Comparison of ENCODE assay signal across 8 cellular contexts in the genomic region with DNA sequence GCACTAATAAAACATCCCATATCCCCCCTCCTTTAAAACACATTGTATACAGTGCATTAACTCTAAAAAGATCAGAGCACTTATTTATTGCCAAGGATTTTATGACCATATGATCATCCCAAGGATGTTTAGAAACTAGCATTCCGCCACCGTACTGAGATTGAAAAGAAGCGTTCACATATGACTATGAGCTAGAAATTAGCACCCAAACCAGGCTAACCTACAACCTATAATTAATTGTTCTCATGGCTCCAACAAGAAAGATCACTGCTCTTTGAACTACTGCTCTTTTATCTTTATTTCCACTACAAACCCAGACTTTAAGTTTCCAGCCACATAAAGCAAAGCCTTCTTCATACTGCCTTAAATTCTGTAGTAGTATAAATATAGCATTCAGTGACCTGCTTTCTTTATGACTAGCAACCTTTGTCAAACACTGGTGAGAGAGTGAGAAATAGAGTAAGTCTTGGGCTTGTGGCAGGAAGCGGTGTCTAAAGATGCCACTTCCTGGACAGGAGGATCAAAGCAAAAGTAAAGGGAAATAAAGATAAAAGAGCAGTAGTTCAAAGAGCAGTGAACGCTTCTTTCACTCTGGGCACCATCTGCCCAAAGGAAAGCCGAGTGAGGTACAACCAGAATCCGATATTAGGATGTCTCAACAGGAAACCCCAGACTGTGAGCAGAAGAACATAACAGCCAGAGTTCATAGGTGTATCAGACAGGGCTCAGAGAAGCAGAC.
DNase-seq lines count a peak whose midpoint lies in the region; ATAC-seq and TF ChIP-seq lines count a peak whose summit lies in the region.

No MANE protein-coding gene starts in this region.

- no peak overlapping the region for H3K9ac ChIP-seq in neuronal stem cell (ENCODE audit: low read depth, low read length, poor library complexity)

- no peak overlapping the region for H3K4me2 ChIP-seq in neuronal stem cell (ENCODE audit: insufficient read depth, low read length, poor library complexity, severe bottlenecking)

- H3K4me1 Mint-ChIP-seq in activated CD4-positive, alpha-beta memory T cell treated with anti-CD3 and anti-CD28 coated beads, Interleukin-2, amount 10 ng/mL, durations not matched to agents 7 days and 5 days: peaks cover 31% of the 10 kb centered on the region

- no peak overlapping the region for H3K14ac ChIP-seq in neuronal stem cell (ENCODE audit: low read length)

- H3K27ac Mint-ChIP-seq in activated CD4-positive, alpha-beta memory T cell treated with anti-CD3 and anti-CD28 coated beads, Interleukin-2, amount 10 ng/mL, durations not matched to agents 7 days and 5 days: peak overlapping the region; percentile 62

- H3K4me1 ChIP-seq in neuronal stem cell (ENCODE audit: control insufficient read depth in 2 of 2, insufficient read depth in 1 of 2, low read depth in 1 of 2, low read length in 2 of 2) (no peaks in the 10 kb centered on the region), esophagus squamous epithelium (no peaks in the 10 kb centered on the region)

- no peaks in the 10 kb centered on the region for H3K27me3 ChIP-seq in neuronal stem cell (ENCODE audit: control insufficient read depth in 3 of 3, insufficient read depth in 3 of 3, low read depth in 1 of 3, low read length in 3 of 3)
- peaks cover 0 to 2% (median 0%) of the 10 kb centered on the region in 4 donors for H3K27me3 ChIP-seq in esophagus squamous epithelium

- ATAC-seq in GM19455 (IDR thresholded peaks at IDR 0.05; ENCODE audit: unreplicated experiment) (peak; percentile 89), HG03442 (IDR thresholded peaks at IDR 0.05; ENCODE audit: unreplicated experiment) (peak; percentile 92)

- H2BK5ac ChIP-seq in neuronal stem cell (ENCODE audit: low read length): no peak overlapping the region

- POLR2A ChIA-PET in activated CD4-positive, alpha-beta memory T cell treated with anti-CD3 and anti-CD28 coated beads, Interleukin-2, amount 10 ng/mL, durations not matched to agents 7 days and 5 days (lab: Charles Lee): interaction anchor here (1.5 kb wide), 1 partner anchor 215 kb away, joined by 3 read pairs; no protein-coding TSS in a partner anchor

- H2BK120ac ChIP-seq in neuronal stem cell (ENCODE audit: low read depth, low read length): no peak overlapping the region

- H3K4ac ChIP-seq in neuronal stem cell (ENCODE audit: low read length): no peak overlapping the region

- H3K79me1 ChIP-seq in neuronal stem cell (ENCODE audit: low read depth, low read length): no peaks in the 10 kb centered on the region

- H4K91ac ChIP-seq in neuronal stem cell (ENCODE audit: low read depth, low read length, poor library complexity): no peak overlapping the region

- H3K4me3 ChIP-seq in neuronal stem cell (ENCODE audit: low read length in 2 of 2) (no peak overlapping the region), esophagus squamous epithelium (no peak overlapping the region)

- H2BK12ac ChIP-seq in neuronal stem cell (ENCODE audit: low read length): no peak overlapping the region

- DNase-seq in activated CD4-positive, alpha-beta memory T cell treated with anti-CD3 and anti-CD28 coated beads, Interleukin-2, amount 10 ng/mL, durations not matched to agents 7 days and 5 days: peak; percentile 87
- DNase-seq in neuronal stem cell (ENCODE audit: low spot score): no peak
- DNase-seq in NCI-H748 treated with DMSO at 0.1 percent for 48 hours (lab: John Stamatoyannopoulos, UW): no peak
- DNase-seq in cerebellum (ENCODE audit: low spot score): no peak
- DNase-seq in esophagus squamous epithelium (lab: John Stamatoyannopoulos, UW): no peak
- DNase-seq in RPMI8226: no peak

- CTCF ChIA-PET in activated CD4-positive, alpha-beta memory T cell treated with anti-CD3 and anti-CD28 coated beads, Interleukin-2, amount 10 ng/mL, durations not matched to agents 7 days and 5 days (lab: Charles Lee): no interaction called here

- H3K9me3 ChIP-seq in neuronal stem cell (replicated peaks in 1 of 2; ENCODE audit: control insufficient read depth in 2 of 2, insufficient read depth in 1 of 2, low read depth in 1 of 2, low read length in 2 of 2) (no peaks in the 10 kb centered on the region), esophagus squamous epithelium (no peaks in the 10 kb centered on the region)

- no peak overlapping the region for H3K23ac ChIP-seq in neuronal stem cell (ENCODE audit: low read depth, low read length, poor library complexity)

- H3K27me3 Mint-ChIP-seq in activated CD4-positive, alpha-beta memory T cell treated with anti-CD3 and anti-CD28 coated beads, Interleukin-2, amount 10 ng/mL, durations not matched to agents 7 days and 5 days: peaks cover 30% of the 10 kb centered on the region

- H3K18ac ChIP-seq in neuronal stem cell (ENCODE audit: low read length): no peak overlapping the region

- no peak for TF ChIP-seq CTCF in esophagus squamous epithelium (IDR thresholded peaks at IDR 0.05)

- intact Hi-C loops in esophagus squamous epithelium (cut with DNase I): loop anchor here (10.0 kb wide), 1 partner anchor 490 kb away; no protein-coding TSS in a partner anchor

- peak overlapping the region; percentile 18 for H3K4me3 Mint-ChIP-seq in activated CD4-positive, alpha-beta memory T cell treated with anti-CD3 and anti-CD28 coated beads, Interleukin-2, amount 10 ng/mL, durations not matched to agents 7 days and 5 days

- H4K8ac ChIP-seq in neuronal stem cell (ENCODE audit: low read depth, low read length): no peak overlapping the region

- H2AK5ac ChIP-seq in neuronal stem cell (ENCODE audit: low read depth, low read length): no peak overlapping the region

- no peak for TF ChIP-seq POLR2A in esophagus squamous epithelium (IDR thresholded peaks at IDR 0.05)

- peaks cover 29% of the 10 kb centered on the region for H3K9me3 Mint-ChIP-seq in activated CD4-positive, alpha-beta memory T cell treated with anti-CD3 and anti-CD28 coated beads, Interleukin-2, amount 10 ng/mL, durations not matched to agents 7 days and 5 days

- peak overlapping the region; percentile 46 for H2AFZ ChIP-seq in neuronal stem cell (ENCODE audit: low read length)

- H3K27ac ChIP-seq in neuronal stem cell (replicated peaks; ENCODE audit: low read length) (no peak overlapping the region), esophagus squamous epithelium (no peak overlapping the region)

- no CpG with 5 or more reads among the region's 7 CpGs for WGBS in neuronal stem cell (ENCODE audit: extremely low coverage in 2 of 2, insufficient read length in 2 of 2, insufficient replicate concordance in 1 of 2), 2 donors
- WGBS in esophagus squamous epithelium, 2 donors: 61 to 78% methylated on average over 7 of the region's 7 CpGs

- H3K36me3 ChIP-seq in neuronal stem cell (replicated peaks in 1 of 2; ENCODE audit: control insufficient read depth in 2 of 2, insufficient read depth in 2 of 2, low read length in 2 of 2) (no peaks in the 10 kb centered on the region), esophagus squamous epithelium (no peaks in the 10 kb centered on the region)

- H2BK15ac ChIP-seq in neuronal stem cell (ENCODE audit: low read length): no peak overlapping the region

- peaks cover 17% of the 10 kb centered on the region for H3K36me3 Mint-ChIP-seq in activated CD4-positive, alpha-beta memory T cell treated with anti-CD3 and anti-CD28 coated beads, Interleukin-2, amount 10 ng/mL, durations not matched to agents 7 days and 5 days (ENCODE audit: low read depth)
